ENCODE assay signal across 27 cellular contexts in genomic region chr9:32490601-32491000, GRCh38.
"Had no signal": no experiment of that assay in that cellular context is flagged by ENCODE, and none has a peak within 500 bp of the region (broad histone marks: within the 10 kb centered on the region; RNA-seq: fewer than 3 reads in every experiment).

No MANE protein-coding gene starts in this region.

- H3K4me3 ChIP-seq: cardiac muscle cell, coronary artery, dorsolateral prefrontal cortex, gastrocnemius medialis, mucosa of descending colon, right lobe of liver, skin epidermis, testis had no signal

- H3K27me3 Mint-ChIP-seq: activated CD4-positive, alpha-beta memory T cell treated with anti-CD3 and anti-CD28 coated beads for 36 hours; brain; natural killer cell treated with Interleukin-12 subunit alpha and Interleukin-12 subunit beta and Interleukin-15 and Interleukin-18, amount 100 ng/mL, for 72 hours had no signal

- H3K4me3 Mint-ChIP-seq: activated CD4-positive, alpha-beta memory T cell treated with anti-CD3 and anti-CD28 coated beads for 36 hours; brain; natural killer cell treated with Interleukin-12 subunit alpha and Interleukin-12 subunit beta and Interleukin-15 and Interleukin-18, amount 100 ng/mL, for 72 hours had no signal

- H3K27ac ChIP-seq: cardiac muscle cell, coronary artery, dorsolateral prefrontal cortex, gastrocnemius medialis, right lobe of liver, skin epidermis, testis had no signal

- H3K27me3 ChIP-seq: cardiac muscle cell, dorsolateral prefrontal cortex, gastrocnemius medialis, right lobe of liver, testis had no signal

- H3K27ac Mint-ChIP-seq: activated CD4-positive, alpha-beta memory T cell treated with anti-CD3 and anti-CD28 coated beads for 36 hours; natural killer cell treated with Interleukin-12 subunit alpha and Interleukin-12 subunit beta and Interleukin-15 and Interleukin-18, amount 100 ng/mL, for 72 hours had no signal

- DNase-seq: activated CD4-positive, alpha-beta memory T cell treated with anti-CD3 and anti-CD28 coated beads for 36 hours; activated CD4-positive, alpha-beta T cell treated with anti-CD3 and anti-CD28 coated beads for 48 hours; activated CD8-positive, alpha-beta memory T cell treated with anti-CD3 and anti-CD28 coated beads, Interleukin-2, amount 50 U/mL, for 4 hours; activated gamma-delta T cell treated with Interleukin-2 at 50 U/mL for 16 hours; activated naive CD4-positive, alpha-beta T cell treated with anti-CD3 and anti-CD28 coated beads, Interleukin-2, amount 50 U/mL, for 16 hours; activated T-cell treated with anti-CD3 and anti-CD28 coated beads, Interleukin-2, amount 50 U/mL, for 1 hour; anterior cingulate cortex; dorsolateral prefrontal cortex; effector memory CD4-positive, alpha-beta T cell; erythroblast; gastrocnemius medialis; glutamatergic neuron; left cardiac atrium; left ventricle myocardium superior; mucosa of descending colon; right lobe of liver; stimulated activated CD4-positive, alpha-beta T cell treated with anti-CD3 and anti-CD28 coated beads, Interleukin-12 subunit alpha, Interleukin-12 subunit beta, amount 100 ng/mL, for 4 hours; stimulated activated CD4-positive, alpha-beta T cell treated with anti-CD3 and anti-CD28 coated beads, Interleukin-4, amount 100 ng/mL, for 1 hour; stimulated activated naive CD8-positive, alpha-beta T cell treated with anti-CD3 and anti-CD28 coated beads, Interleukin-15, Interleukin-2, amounts not matched to agents 100 U/mL and 50 U/mL, for 24 hours; T-helper 2 cell; testis; trophoblast cell had no signal

- H3K9me3 ChIP-seq: gastrocnemius medialis, mucosa of descending colon, right lobe of liver, testis had no signal

- H3K9me3 Mint-ChIP-seq: activated CD4-positive, alpha-beta memory T cell treated with anti-CD3 and anti-CD28 coated beads for 36 hours; brain; natural killer cell treated with Interleukin-12 subunit alpha and Interleukin-12 subunit beta and Interleukin-15 and Interleukin-18, amount 100 ng/mL, for 72 hours had no signal

- H3K4me1 ChIP-seq: gastrocnemius medialis, testis had no signal
